ENCODE assay signal across 15 cellular contexts in the genomic region with DNA sequence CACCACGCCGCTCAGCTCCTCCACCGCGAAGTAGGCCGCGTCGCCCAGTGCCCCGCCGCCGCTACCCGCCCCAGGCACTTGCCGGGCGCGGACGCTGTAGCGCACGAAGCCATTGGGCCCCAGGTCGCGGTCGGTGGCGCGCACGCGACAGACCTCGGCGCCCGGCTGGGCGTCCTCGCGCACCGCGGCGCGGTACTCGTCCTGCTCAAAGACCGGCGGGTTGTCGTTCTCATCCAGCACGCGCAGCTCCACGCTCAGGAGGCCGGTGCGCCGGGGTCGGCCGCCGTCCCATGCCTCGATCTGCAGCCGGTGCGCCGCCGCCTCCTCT. TPM values are rescaled to one million over a fixed set of nuclear protein-coding genes. Genes with fewer than 3 reads are reported as not detected.
DNase-seq lines count a peak whose midpoint lies in the region; ATAC-seq and TF ChIP-seq lines count a peak whose summit lies in the region.
"Had no signal": no experiment of that assay in that cellular context is flagged by ENCODE, and none has a peak within 500 bp of the region (broad histone marks: within the 10 kb centered on the region; RNA-seq: fewer than 3 reads in every experiment).

No MANE protein-coding gene starts in this region.

- H3K27me3 Mint-ChIP-seq in activated T-cell treated with anti-CD3 and anti-CD28 coated beads, Interleukin-2, amount 50 U/mL, for 24 hours: peaks cover 67% of the 10 kb centered on the region
- H3K27me3 Mint-ChIP-seq in nephron progenitor cell (ENCODE audit: low read depth, poor library complexity): peaks cover 7% of the 10 kb centered on the region
- peaks cover 42% of the 10 kb centered on the region for H3K27me3 Mint-ChIP-seq in type B pancreatic cell

- intact Hi-C loops in colonic mucosa (cut with DNase I): no loop called here

- ATAC-seq in HG03139 (IDR thresholded peaks at IDR 0.05; ENCODE audit: unreplicated experiment): no peak
- ATAC-seq in GM21825 (IDR thresholded peaks at IDR 0.05; ENCODE audit: unreplicated experiment): no peak

- H3K27ac ChIP-seq in colonic mucosa: no peak overlapping the region
- H3K27ac ChIP-seq: tibial nerve had no signal

- DNase-seq in activated T-cell treated with anti-CD3 and anti-CD28 coated beads, Interleukin-2, amount 50 U/mL, for 24 hours: peak; percentile 30
- DNase-seq in activated T-cell treated with anti-CD3 and anti-CD28 coated beads for 4 hours: no peak
- DNase-seq in colonic mucosa: no peak
- peak; percentile 36 for DNase-seq in nephron progenitor cell
- DNase-seq in type B pancreatic cell (ENCODE audit: extremely low spot score, unreplicated experiment): no peak
- no peak for DNase-seq in LoVo (ENCODE audit: low spot score)
- DNase-seq: DMS79 treated with DMSO at 0.1 percent for 48 hours; effector memory CD4-positive, alpha-beta T cell; NCI-H187; PC-3; stimulated activated CD4-positive, alpha-beta T cell treated with anti-CD3 and anti-CD28 coated beads, Interleukin-4, amount 100 ng/mL, for 1 hour had no signal

- H3K4me3 Mint-ChIP-seq in activated T-cell treated with anti-CD3 and anti-CD28 coated beads, Interleukin-2, amount 50 U/mL, for 24 hours: peak overlapping the region; percentile 66
- H3K4me3 Mint-ChIP-seq in nephron progenitor cell (peak overlapping the region; percentile 87), type B pancreatic cell (peak overlapping the region; percentile 88)

- no peaks in the 10 kb centered on the region for H3K9me3 Mint-ChIP-seq in activated T-cell treated with anti-CD3 and anti-CD28 coated beads, Interleukin-2, amount 50 U/mL, for 24 hours
- H3K9me3 Mint-ChIP-seq in nephron progenitor cell (peaks cover 12% of the 10 kb centered on the region), type B pancreatic cell (no peaks in the 10 kb centered on the region)

- H3K27me3 ChIP-seq in colonic mucosa: peaks cover 32% of the 10 kb centered on the region

- no peaks in the 10 kb centered on the region for H3K4me1 ChIP-seq in colonic mucosa

- peak overlapping the region; percentile 13 for H3K4me3 ChIP-seq in colonic mucosa

- no peak overlapping the region for H3K27ac Mint-ChIP-seq in activated T-cell treated with anti-CD3 and anti-CD28 coated beads, Interleukin-2, amount 50 U/mL, for 24 hours
- H3K27ac Mint-ChIP-seq in nephron progenitor cell (no peak overlapping the region), type B pancreatic cell (no peak overlapping the region)

- peaks cover 15% of the 10 kb centered on the region for H3K4me1 Mint-ChIP-seq in activated T-cell treated with anti-CD3 and anti-CD28 coated beads, Interleukin-2, amount 50 U/mL, for 24 hours (ENCODE audit: low read depth)
- H3K4me1 Mint-ChIP-seq in nephron progenitor cell: peaks cover 17% of the 10 kb centered on the region
- peaks cover 6% of the 10 kb centered on the region for H3K4me1 Mint-ChIP-seq in type B pancreatic cell (ENCODE audit: unreplicated experiment)

- TF ChIP-seq CTCF in colonic mucosa (IDR thresholded peaks at IDR 0.05) (no peak), nephron progenitor cell (IDR thresholded peaks at IDR 0.05) (no peak), type B pancreatic cell (conservative IDR thresholded peaks at IDR 0.05) (no peak)

- no peaks in the 10 kb centered on the region for H3K36me3 ChIP-seq in colonic mucosa
- H3K36me3 ChIP-seq: tibial nerve had no signal

- H3K9ac ChIP-seq in colonic mucosa (ENCODE audit: low read depth in 2 of 2, low read length in 2 of 2): no peak overlapping the region

- no peaks in the 10 kb centered on the region for H3K9me3 ChIP-seq in colonic mucosa
- H3K9me3 ChIP-seq: tibial nerve had no signal

- no peaks in the 10 kb centered on the region for H3K36me3 Mint-ChIP-seq in activated T-cell treated with anti-CD3 and anti-CD28 coated beads, Interleukin-2, amount 50 U/mL, for 24 hours (ENCODE audit: low read depth)
- H3K36me3 Mint-ChIP-seq in nephron progenitor cell (ENCODE audit: low read depth): no peaks in the 10 kb centered on the region
- H3K36me3 Mint-ChIP-seq in type B pancreatic cell: no peaks in the 10 kb centered on the region

RNA-seq across cellular contexts. Expression of gene DCHS2, which starts 1.4 kb away (rescaled TPM):
- total RNA-seq in colonic mucosa (1 to 10 TPM; 1.2 to 1.5 TPM), type B pancreatic cell (ENCODE audit: low replicate concordance) (0.76 and 1.8 TPM in 2 replicates)
- total RNA-seq: HT1080 had no signal

RNA-seq across cellular contexts. Expression of gene PLRG1, which starts 60.0 kb away (rescaled TPM):
- 10 to 100 TPM; 60.4 to 74.3 TPM for total RNA-seq in colonic mucosa
- total RNA-seq in type B pancreatic cell (ENCODE audit: low replicate concordance): 92.9 and 95.7 TPM in 2 replicates

Comparison
In these comparisons a context has a peak if more than half of its experiments do, and no peak if none do; other contexts are left out.
1. DNase-seq: peak in activated T-cell treated with anti-CD3 and anti-CD28 coated beads, Interleukin-2, amount 50 U/mL, for 24 hours (single experiment) and nephron progenitor cell (single experiment); none in activated T-cell treated with anti-CD3 and anti-CD28 coated beads for 4 hours (single experiment), colonic mucosa (single experiment), type B pancreatic cell (single experiment) and LoVo (single experiment).
2. Peak in every context shown above with its lines, with median percentiles within 50 percentile points of each other: H3K4me3 Mint-ChIP-seq.